ENCODE assay signal across 1 cellular context in genomic region chr20:62832951-62833391, GRCh38.
TF ChIP-seq lines count a peak whose summit lies in the region.

No MANE protein-coding gene starts in this region.

TF ChIP-seq in HCT116, 20 proteins besides CTCF, POLR2A, EP300 and RAD21 (continued from another document):
- no peak for TF ChIP-seq ZBTB33 (IDR thresholded peaks at IDR 0.05; ENCODE audit: extremely low read depth, insufficient replicate concordance, low read length)
- no peak for TF ChIP-seq SRF (IDR thresholded peaks at IDR 0.05; ENCODE audit: low read depth)
TF ChIP-seq in HCT116: peak in this region for 0.
